In the genomic region with DNA sequence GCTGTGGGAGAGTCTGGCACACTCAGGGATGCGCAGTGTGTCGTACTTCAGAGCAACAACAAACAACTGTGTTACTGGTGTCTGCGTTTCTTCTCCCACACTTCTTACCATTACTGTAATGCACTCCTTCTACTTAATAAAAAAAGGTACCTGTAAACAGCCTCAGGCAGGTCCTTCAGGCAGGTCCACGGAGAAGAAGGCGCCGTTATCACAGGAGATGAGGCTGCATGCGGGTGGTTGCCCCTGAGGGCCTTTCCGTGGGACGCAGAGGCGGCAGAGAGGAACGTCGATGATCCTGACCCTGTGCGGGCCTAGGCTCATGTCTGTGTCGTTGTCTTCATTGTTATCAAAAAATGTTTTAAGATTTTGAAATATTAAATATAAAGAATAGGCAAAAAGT, we compare ENCODE assay signal across 38 cellular contexts. TPM values are rescaled to one million over a fixed set of nuclear protein-coding genes. Genes with fewer than 3 reads are reported as not detected.
"Had no signal": no experiment of that assay in that cellular context is flagged by ENCODE, and none has a peak within 500 bp of the region (broad histone marks: within the 10 kb centered on the region; RNA-seq: fewer than 3 reads in every experiment).

No MANE protein-coding gene starts in this region.

- H3K27me3 ChIP-seq: adrenal gland, ascending aorta, body of pancreas, brain microvascular endothelial cell, breast epithelium, cardiac muscle cell had no signal

- ATAC-seq: activated naive CD4-positive, alpha-beta T cell treated with anti-CD3 and anti-CD28 coated beads, Interleukin-2, amount 50 U/mL, for 72 hours; activated naive CD8-positive, alpha-beta T cell treated with anti-CD3 and anti-CD28 coated beads, Interleukin-2, amount 50 U/mL, for 24 hours; activated T-cell treated with anti-CD3 and anti-CD28 coated beads, Interleukin-2, amount 50 U/mL, for 4 hours; activated T-cell treated with anti-CD3 and anti-CD28 coated beads, Interleukin-2, amount 50 U/mL, for 72 hours; activated T-helper 17 cell treated with anti-CD3 and anti-CD28 coated beads, Interleukin-2, amount 50 U/mL, for 72 hours; body of pancreas had no signal

- H3K4me3 ChIP-seq: adrenal gland, ascending aorta, body of pancreas, breast epithelium, cardiac muscle cell had no signal

- H3K36me3 ChIP-seq: breast epithelium had no signal

- H3K27ac ChIP-seq: adrenal gland, ascending aorta, body of pancreas, brain microvascular endothelial cell, breast epithelium, cardiac muscle cell had no signal

- DNase-seq: activated effector memory CD4-positive, alpha-beta T cell treated with anti-CD3 and anti-CD28 coated beads, Interleukin-2, amount 50 U/mL, for 16 hours; activated effector memory CD4-positive, alpha-beta T cell treated with Interleukin-2 at 50 U/mL for 16 hours; activated gamma-delta T cell; activated gamma-delta T cell treated with Interleukin-2 at 50 U/mL for 16 hours; activated naive CD4-positive, alpha-beta T cell; activated naive CD4-positive, alpha-beta T cell treated with anti-CD3 and anti-CD28 coated beads for 36 hours; activated naive CD4-positive, alpha-beta T cell treated with anti-CD3 and anti-CD28 coated beads, Interleukin-2, amount 10 ng/mL, durations not matched to agents 7 days and 5 days; activated naive CD4-positive, alpha-beta T cell treated with anti-CD3 and anti-CD28 coated beads, Interleukin-2, amount 50 U/mL, for 16 hours; activated naive CD4-positive, alpha-beta T cell treated with Interleukin-2 at 50 U/mL for 16 hours; activated naive CD8-positive, alpha-beta T cell treated with anti-CD3 and anti-CD28 coated beads for 36 hours; activated naive CD8-positive, alpha-beta T cell treated with anti-CD3 and anti-CD28 coated beads, Interleukin-2, amount 10 ng/mL, durations not matched to agents 7 days and 5 days; activated naive CD8-positive, alpha-beta T cell treated with anti-CD3 and anti-CD28 coated beads, Interleukin-2, amount 50 U/mL, for 24 hours; activated T-cell treated with anti-CD3 and anti-CD28 coated beads, Interleukin-2, amount 50 U/mL, for 1 hour; activated T-cell treated with anti-CD3 and anti-CD28 coated beads, Interleukin-2, amount 50 U/mL, for 24 hours; activated T-cell treated with anti-CD3 and anti-CD28 coated beads, Interleukin-2, amount 50 U/mL, for 4 hours; activated T-cell treated with anti-CD3 and anti-CD28 coated beads, Interleukin-2, amount 50 U/mL, for 48 hours; activated T-cell treated with anti-CD3 and anti-CD28 coated beads, Interleukin-2, amount 50 U/mL, for 72 hours; adrenal gland; amniotic stem cell; amygdala; anterior cingulate cortex; aorta; body of pancreas; brain microvascular endothelial cell; central memory CD4-positive, alpha-beta T cell; cerebellar nuclear complex had no signal

- H3K9me3 ChIP-seq: adrenal gland, ascending aorta, body of pancreas, breast epithelium had no signal

- FAIRE-seq: astrocyte had no signal

- H3K4me1 ChIP-seq: adrenal gland, ascending aorta, breast epithelium had no signal

RNA-seq across cellular contexts. Expression of a gene that starts 29.4 kb away (rescaled TPM):
- total RNA-seq: activated naive CD4-positive, alpha-beta T cell treated with anti-CD3 and anti-CD28 coated beads for 36 hours; activated naive CD4-positive, alpha-beta T cell treated with anti-CD3 and anti-CD28 coated beads, Interleukin-2, amount 50 U/mL, for 72 hours; activated naive CD8-positive, alpha-beta T cell treated with anti-CD3 and anti-CD28 coated beads for 36 hours; activated naive CD8-positive, alpha-beta T cell treated with anti-CD3 and anti-CD28 coated beads, Interleukin-2, amount 10 ng/mL, durations not matched to agents 7 days and 5 days; activated T-cell treated with anti-CD3 and anti-CD28 coated beads, Interleukin-2, amount 50 U/mL, for 4 hours; activated T-cell treated with anti-CD3 and anti-CD28 coated beads, Interleukin-2, amount 50 U/mL, for 72 hours; activated T-helper 1 cell treated with anti-CD3 and anti-CD28 coated beads, Interleukin-12 subunit alpha, Interleukin-12 subunit beta, Interleukin-2, Interleukin-4 antibody, amounts not matched to agents 30 ng/mL and 10 ng/mL and 1 ng/mL, durations not matched to agents 14 hours and 24 hours and 36 hours; activated T-helper 17 cell treated with anti-CD3 and anti-CD28 coated beads, Interleukin-2, amount 50 U/mL, for 72 hours; activated T-helper 2 cell treated with anti-CD3 and anti-CD28 coated beads, Interferon-gamma antibody, Interleukin-2, Interleukin-4, amounts not matched to agents 10 μg/mL and 5 μg/mL and 100 μg/mL, durations not matched to agents 14 hours and 24 hours and 36 hours; adrenal gland; aorta; ascending aorta; astrocyte; breast epithelium; bronchial epithelial cell; cardiac septum; cerebellum; chondrocyte had no signal
- polyA plus RNA-seq: aorta had no signal
